1 cellular context compared by ENCODE assay signal in genomic region chr2:174025271-174026121, GRCh38.
TF ChIP-seq lines count a peak whose summit lies in the region.

No MANE protein-coding gene starts in this region.

TF ChIP-seq in HepG2, 621 proteins besides CTCF, POLR2A, EP300 and RAD21 (continued from another document and continues in another):
- TF ChIP-seq ZBTB33 (CRISPR knock-in tag; IDR thresholded peaks at IDR 0.05) (peak; percentile 72), ELF3 (CRISPR knock-in tag; IDR thresholded peaks at IDR 0.05) (no peak), ZNF350 (CRISPR knock-in tag; IDR thresholded peaks at IDR 0.05; ENCODE audit: borderline replicate concordance, low read depth) (peak; percentile 27; the same call in 1 of the 2 replicates), REPIN1 (CRISPR knock-in tag; IDR thresholded peaks at IDR 0.05; ENCODE audit: borderline replicate concordance, low read depth) (no peak; the same call in 1 of the 2 replicates), ZNF772 (CRISPR knock-in tag; IDR thresholded peaks at IDR 0.05) (peak; percentile 37; the same call in 1 of the 2 replicates), ZHX1 (CRISPR knock-in tag; IDR thresholded peaks at IDR 0.05; ENCODE audit: low read depth) (0 out of 2 replicates have a peak, but pooled peaks have one; percentile 29), ZBTB2 (CRISPR knock-in tag; IDR thresholded peaks at IDR 0.05; ENCODE audit: low read depth) (no peak), CEBPB (IDR thresholded peaks at IDR 0.05; ENCODE audit: borderline replicate concordance, low read depth, low read length) (peak; percentile 98), ARID5B (CRISPR knock-in tag; IDR thresholded peaks at IDR 0.05) (peak; percentile 52; the same call in 1 of the 2 replicates), SIN3B (IDR thresholded peaks at IDR 0.05; ENCODE audit: low read length) (no peak), ZBTB39 (CRISPR knock-in tag; IDR thresholded peaks at IDR 0.05) (no peak), ZNF136 (CRISPR knock-in tag; IDR thresholded peaks at IDR 0.05; ENCODE audit: low read depth) (no peak), ZNF598 (CRISPR knock-in tag; IDR thresholded peaks at IDR 0.05; ENCODE audit: borderline replicate concordance) (peak; percentile 31; the same call in 1 of the 2 replicates), ZNF646 (CRISPR knock-in tag; IDR thresholded peaks at IDR 0.05) (no peak), MIER2 (CRISPR knock-in tag; IDR thresholded peaks at IDR 0.05) (no peak), POGK (CRISPR knock-in tag; conservative IDR thresholded peaks at IDR 0.05) (0 out of 2 replicates have a peak, but pooled peaks have one; percentile 35), RXRB (CRISPR knock-in tag; IDR thresholded peaks at IDR 0.05; ENCODE audit: borderline replicate concordance) (0 out of 2 replicates have a peak, but pooled peaks have one; percentile 37), ZFP36L2 (CRISPR knock-in tag; IDR thresholded peaks at IDR 0.05) (no peak), PATZ1 (CRISPR knock-in tag; IDR thresholded peaks at IDR 0.05) (peak; percentile 55), ZNF12 (CRISPR knock-in tag; IDR thresholded peaks at IDR 0.05) (no peak), GFI1 (CRISPR knock-in tag; IDR thresholded peaks at IDR 0.05; ENCODE audit: borderline replicate concordance) (no peak), ZMYM4 (CRISPR knock-in tag; IDR thresholded peaks at IDR 0.05) (no peak), ZNF317 (CRISPR knock-in tag; IDR thresholded peaks at IDR 0.05) (peak; percentile 40; the same call in 1 of the 2 replicates), ZNF430 (CRISPR knock-in tag; IDR thresholded peaks at IDR 0.05) (no peak), HDAC1 (CRISPR knock-in tag; IDR thresholded peaks at IDR 0.05) (no peak), ZNF205 (CRISPR knock-in tag; IDR thresholded peaks at IDR 0.05) (0 out of 2 replicates have a peak, but pooled peaks have one; percentile 10), ZNF644 (CRISPR knock-in tag; IDR thresholded peaks at IDR 0.05; ENCODE audit: low read depth) (0 out of 2 replicates have a peak, but pooled peaks have one; percentile 7), BCL6 (CRISPR knock-in tag; IDR thresholded peaks at IDR 0.05) (peak; percentile 6; the same call in 1 of the 2 replicates)
